ENCODE assay signal across 1 cellular context in genomic region chr2:75604479-75604878, GRCh38.
A peak's percentile ranks its signal among the peaks of the same experiment; 100 is the strongest.
TF ChIP-seq lines count a peak whose summit lies in the region.

No MANE protein-coding gene starts in this region.

TF ChIP-seq in GM12878, 131 proteins besides CTCF, POLR2A, EP300 and RAD21:
- TF ChIP-seq MYC (IDR thresholded peaks at IDR 0.05; ENCODE audit: insufficient read depth, insufficient read length, insufficient replicate concordance, low read length, severe bottlenecking): no peak
- TF ChIP-seq MTA3 (IDR thresholded peaks at IDR 0.05; ENCODE audit: borderline replicate concordance, low read length): no peak
- no peak for TF ChIP-seq BMI1 (IDR thresholded peaks at IDR 0.05; ENCODE audit: borderline replicate concordance)
- TF ChIP-seq SPI1 (IDR thresholded peaks at IDR 0.05; ENCODE audit: borderline replicate concordance, insufficient read depth, low read depth, low read length): peak; percentile 41; the same call in 1 of the 2 replicates
TF ChIP-seq in GM12878: peak in this region for 1.
